9 cellular contexts compared by ENCODE assay signal in genomic region chr7:23462846-23463245, GRCh38. TPM values are rescaled to one million over a fixed set of nuclear protein-coding genes. Genes with fewer than 3 reads are reported as not detected.
DNase-seq lines count a peak whose midpoint lies in the region; ATAC-seq and TF ChIP-seq lines count a peak whose summit lies in the region.
"Had no signal": no experiment of that assay in that cellular context is flagged by ENCODE, and none has a peak within 500 bp of the region (broad histone marks: within the 10 kb centered on the region; RNA-seq: fewer than 3 reads in every experiment).

No MANE protein-coding gene starts in this region.

- H3K4me2 ChIP-seq in HCT116 (ENCODE audit: low read length) = peak overlapping the region; percentile 5; the same call in 1 of the 2 replicates

- no peak overlapping the region for H2AFZ ChIP-seq in HCT116 (ENCODE audit: low read depth, low read length, poor library complexity, severe bottlenecking)

- CTCF ChIA-PET in HCT116 (lab: Charles Lee) = interaction anchor here (2.3 kb wide), 1 partner anchor 190 kb away, joined by 8 read pairs; no protein-coding TSS in a partner anchor

- RAD21 ChIA-PET in HCT116 (lab: Charles Lee; ENCODE audit: low non-redundant PET in 1 of 2, low total read pairs in 2 of 2, uncharacterized antibody in 2 of 2, unreplicated experiment in 2 of 2) = no interaction called here

- intact Hi-C loops in HCT116 (cut with micrococcal nuclease) = loop anchor here (2.0 kb wide), 1 partner anchor 106 kb away; no protein-coding TSS in a partner anchor

- no peak for TF ChIP-seq POLR2A in HCT116 (IDR thresholded peaks at IDR 0.05; ENCODE audit: borderline replicate concordance, extremely low read depth, insufficient read depth, insufficient read length)

- peak; percentile 12 to 45 (median 17); a peak in 3 of 6 replicates for TF ChIP-seq CTCF in HCT116 (IDR thresholded peaks at IDR 0.05 in 2 of 3, conservative IDR thresholded peaks at IDR 0.05 in 1 of 3; ENCODE audit: borderline replicate concordance in 1 of 3, insufficient read depth in 1 of 3, low read depth in 2 of 3, low read length in 2 of 3)

- peaks cover 12% of the 10 kb centered on the region; the same call in 1 of the 2 replicates for H4K20me1 ChIP-seq in HCT116 (ENCODE audit: insufficient read depth)

- H3K36me3 ChIP-seq in HCT116 (ENCODE audit: control insufficient read depth in 1 of 2, insufficient read depth in 2 of 2, low read length in 2 of 2) = peaks cover 18 to 19% of the 10 kb centered on the region in 2 experiments
- H3K36me3 ChIP-seq: thoracic aorta had no signal

- no peak overlapping the region for H3K27ac ChIP-seq in HCT116 (ENCODE audit: low read depth, low read length)
- H3K27ac ChIP-seq: thoracic aorta had no signal

- no peaks in the 10 kb centered on the region for H3K27me3 ChIP-seq in HCT116 (ENCODE audit: insufficient read depth, low read length)

- H3K79me2 ChIP-seq in HCT116 (ENCODE audit: insufficient read depth, low read length) = peaks cover 100% of the 10 kb centered on the region

- H3K9me2 ChIP-seq in HCT116 (ENCODE audit: insufficient read depth) = no peaks in the 10 kb centered on the region

- no TSS peak for BruUV-seq in HCT116 (replicated peaks; lab: Mats Ljungman, UMichigan)

- peak; percentile 45 for DNase-seq in Ammon's horn (ENCODE audit: low spot score)
- DNase-seq in HCT116 (ENCODE audit: low read depth, low spot score) = no peak
- peak; percentile 50 for DNase-seq in amniotic stem cell (lab: John Stamatoyannopoulos, UW)
- DNase-seq in left lobe of liver (ENCODE audit: low spot score) = no peak
- no peak for DNase-seq in NCI-H2227 treated with DMSO at 0.1 percent for 48 hours (lab: John Stamatoyannopoulos, UW)
- DNase-seq in NK-92 (lab: John Stamatoyannopoulos, UW; ENCODE audit: unreplicated experiment) = no peak
- DNase-seq in kidney glomerular epithelial cell (lab: John Stamatoyannopoulos, UW) = no peak
- no peak for DNase-seq in COLO668 (lab: John Stamatoyannopoulos, UW; ENCODE audit: unreplicated experiment)

- no peaks in the 10 kb centered on the region for H3K9me3 ChIP-seq in HCT116 (ENCODE audit: control insufficient read depth in 1 of 2, insufficient read depth in 1 of 2, low read depth in 1 of 2, low read length in 2 of 2)
- H3K9me3 ChIP-seq: thoracic aorta had no signal

- peak; percentile 57 for TF ChIP-seq RAD21 in HCT116 (IDR thresholded peaks at IDR 0.05; ENCODE audit: low read depth)

- POLR2A ChIA-PET in HCT116 (lab: Charles Lee) = interaction anchor here (1.0 kb wide), 1 partner anchor 61 kb away, joined by 4 read pairs; no protein-coding TSS in a partner anchor

- no peak overlapping the region for H3K9ac ChIP-seq in HCT116 (ENCODE audit: low read length)

- H3K4me3 ChIP-seq in HCT116 (replicated peaks in 1 of 2; ENCODE audit: low read depth in 1 of 2, low read length in 2 of 2) = no peak overlapping the region
- H3K4me3 ChIP-seq: thoracic aorta had no signal

- H3K4me1 ChIP-seq in HCT116 (ENCODE audit: control insufficient read depth in 1 of 2, insufficient read depth in 2 of 2, low read length in 2 of 2) = peaks cover 44 to 49% of the 10 kb centered on the region in 2 experiments

- ATAC-seq in HCT116 (no peak), left lobe of liver (peak; percentile 58)

TF ChIP-seq in HCT116, 20 proteins besides CTCF, POLR2A, EP300 and RAD21:
- TF ChIP-seq EZH2 (IDR thresholded peaks at IDR 0.05) (no peak), REST (IDR thresholded peaks at IDR 0.05; ENCODE audit: low read depth) (no peak), CBX3 (IDR thresholded peaks at IDR 0.05; ENCODE audit: low read depth) (0 out of 2 replicates have a peak, but pooled peaks have one; percentile 24), TCF7L2 (IDR thresholded peaks at IDR 0.05; ENCODE audit: borderline replicate concordance, extremely low read depth, insufficient read depth, insufficient read length) (no peak)

RNA-seq across cellular contexts. Expression of gene IGF2BP3, which starts 7.4 kb away (rescaled TPM):
- total RNA-seq in HCT116 (2021; ENCODE audit: unreplicated experiment) = 79.1 TPM
- polyA plus RNA-seq in HCT116 (2012) = 21.3 and 43.7 TPM in 2 replicates
- total RNA-seq in left lobe of liver = 0.78 TPM

Comparison
In these comparisons a context has a peak if more than half of its experiments do, and no peak if none do; other contexts are left out.
1. DNase-seq: peak in Ammon's horn (single experiment) and amniotic stem cell (single experiment); none in HCT116 (single experiment), left lobe of liver (single experiment), NCI-H2227 treated with DMSO at 0.1 percent for 48 hours (single experiment), NK-92 (single experiment), kidney glomerular epithelial cell (single experiment) and COLO668 (single experiment).
2. RNA of gene IGF2BP3, which starts 7.4 kb away (total RNA-seq): 79.1 TPM in HCT116 (single experiment); 0.78 TPM in left lobe of liver (single experiment); every median in the first group is over 10 times any median in the second.